In the genomic region with DNA sequence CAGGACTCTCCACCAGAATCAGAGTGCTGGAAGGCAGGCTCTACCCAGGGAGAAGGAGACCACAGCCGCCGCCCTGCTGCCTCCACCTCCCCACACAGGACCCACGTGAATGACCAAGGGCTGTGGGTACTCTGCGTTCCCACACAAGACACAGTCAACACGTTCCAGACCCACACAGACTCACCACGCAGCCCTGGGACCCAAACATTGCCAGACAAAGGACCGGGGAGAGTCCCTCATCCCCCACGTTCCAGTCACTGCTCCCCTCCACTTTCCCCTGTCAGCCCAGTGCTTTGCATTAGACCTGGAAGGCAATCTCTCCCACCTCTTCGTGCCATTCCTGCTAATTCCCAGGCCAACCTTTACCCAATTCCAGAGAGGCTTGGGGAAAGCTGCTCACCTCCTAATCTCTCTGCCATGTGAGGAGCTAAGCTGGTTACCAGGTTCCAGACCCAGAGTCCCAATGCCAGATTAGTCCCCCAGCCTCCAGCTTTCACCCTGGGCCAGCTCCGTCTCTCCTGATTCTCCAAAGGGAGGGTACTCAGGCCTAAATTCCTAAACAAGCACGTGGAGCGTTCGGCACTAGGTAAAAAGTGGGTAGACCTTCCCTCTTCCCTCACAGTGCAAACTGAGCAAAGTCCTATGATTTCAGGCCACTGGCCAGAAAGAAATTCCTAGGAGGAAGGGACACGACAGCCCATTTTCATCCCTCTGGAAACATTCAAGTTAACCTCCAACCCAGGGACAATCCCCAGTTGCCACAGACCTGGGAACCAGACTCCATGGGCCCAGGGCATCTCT, we compare ENCODE assay signal across 26 cellular contexts. TPM values are rescaled to one million over a fixed set of nuclear protein-coding genes. Genes with fewer than 3 reads are reported as not detected.
DNase-seq lines count a peak whose midpoint lies in the region; ATAC-seq, FAIRE-seq and TF ChIP-seq lines count a peak whose summit lies in the region.
"Had no signal": no experiment of that assay in that cellular context is flagged by ENCODE, and none has a peak within 500 bp of the region (broad histone marks: within the 10 kb centered on the region; RNA-seq: fewer than 3 reads in every experiment).

No MANE protein-coding gene starts in this region.

- no peak overlapping the region for H2BK12ac ChIP-seq in H1 (ENCODE audit: low read depth, low read length)

- no peak for FAIRE-seq in H1 (lab: Jason Lieb, UNC)
- FAIRE-seq: A549, D721Med, RCC 7860 had no signal

- H2AK5ac ChIP-seq in H1 (ENCODE audit: low read depth, low read length) = no peak overlapping the region

- H3K27ac ChIP-seq in H1 (ENCODE audit: low read depth, low read length) (no peak overlapping the region), right lobe of liver (no peak overlapping the region)
- H3K27ac ChIP-seq: A549; BLaER1 treated with 17β-estradiol and CSF1 and Interleukin-3, amounts not matched to agents 10 nM and 100 nM; GM23248; HL-60 had no signal

- H3K36me3 Mint-ChIP-seq in stimulated activated effector memory CD8-positive, alpha-beta T cell treated with anti-CD3 and anti-CD28 coated beads, Interleukin-12 subunit alpha, Interleukin-12 subunit beta, amount 100 ng/mL, for 72 hours = no peaks in the 10 kb centered on the region

- H2BK20ac ChIP-seq in H1 (ENCODE audit: low read length) = no peak overlapping the region

- no peak overlapping the region for H2BK120ac ChIP-seq in H1 (replicated peaks; ENCODE audit: low read depth, low read length)

- TF ChIP-seq RAD21 in H1 (IDR thresholded peaks at IDR 0.05 in 1 of 2, conservative IDR thresholded peaks at IDR 0.05 in 1 of 2; ENCODE audit: low read depth in 2 of 2, low read length in 2 of 2) = no peak

- H3K23ac ChIP-seq in H1 (ENCODE audit: insufficient read length) = no peak overlapping the region

- WGBS in H1 (ENCODE audit: extremely low coverage in 1 of 2, insufficient coverage in 1 of 2, insufficient read length in 1 of 2, insufficient replicate concordance in 2 of 2, low coverage in 1 of 2, low lambda C conversion rate in 2 of 2, missing lambda C conversion rate in 1 of 2), 2 experiments = 81% methylated on average over 14 of the region's 14 CpGs; no CpG with 5 or more reads in 1 of the 2 experiments
- 66% methylated on average over 2 of the region's 14 CpGs for WGBS in right lobe of liver (ENCODE audit: insufficient coverage, low coverage, low lambda C conversion rate, missing lambda C conversion rate)

- no peak overlapping the region for H3K56ac ChIP-seq in H1 (replicated peaks; ENCODE audit: insufficient read length, low read depth, low read length)

- H4K8ac ChIP-seq in H1 (ENCODE audit: extremely low read depth, insufficient read depth, low read length) = no peak overlapping the region

- H3K4me1 ChIP-seq in Loucy (ENCODE audit: insufficient read depth, low read length, poor library complexity, severe bottlenecking) (peaks cover 85% of the 10 kb centered on the region), H1 (replicated peaks in 1 of 4; ENCODE audit: control insufficient read depth in 3 of 4, insufficient read depth in 4 of 4, low read length in 3 of 4) (peaks cover 0 to 2% (median 0%) of the 10 kb centered on the region in 4 experiments; a peak in 2 of 7 replicates), right lobe of liver (peaks cover 0 to 14% (median 3%) of the 10 kb centered on the region in 4 donors)
- H3K4me1 ChIP-seq: A549; BLaER1 treated with 17β-estradiol and CSF1 and Interleukin-3, amounts not matched to agents 10 nM and 100 nM; HAP-1 had no signal

- TF ChIP-seq POLR2A in H1 (IDR thresholded peaks at IDR 0.05; ENCODE audit: control extremely low read depth in 1 of 2, low read depth in 2 of 2, low read length in 2 of 2) (no peak), right lobe of liver (IDR thresholded peaks at IDR 0.05) (no peak)

- no peaks in the 10 kb centered on the region for H3K9me2 ChIP-seq in Loucy (replicated peaks; ENCODE audit: low read depth, low read length)
- H3K9me2 ChIP-seq: SK-N-SH had no signal

- no peak overlapping the region for H3K4ac ChIP-seq in H1 (replicated peaks; ENCODE audit: insufficient read length, low read depth, low read length)

- intact Hi-C loops in right lobe of liver (cut with DNase I) = no loop called here

- H4K20me1 ChIP-seq in Loucy (ENCODE audit: insufficient read depth, low read length, poor library complexity, severe bottlenecking) (no peaks in the 10 kb centered on the region), H1 (replicated peaks in 1 of 2; ENCODE audit: control insufficient read depth in 1 of 2, insufficient read depth in 2 of 2, low read length in 2 of 2) (no peaks in the 10 kb centered on the region)
- H4K20me1 ChIP-seq: BLaER1 treated with 17β-estradiol and CSF1 and Interleukin-3, amounts not matched to agents 10 nM and 100 nM had no signal

- ATAC-seq in right lobe of liver (peak; percentile 71 to 88 (median 80)), GM21619 (IDR thresholded peaks at IDR 0.05; ENCODE audit: unreplicated experiment) (no peak)
- ATAC-seq in stimulated activated effector memory CD8-positive, alpha-beta T cell treated with anti-CD3 and anti-CD28 coated beads, Interleukin-12 subunit alpha, Interleukin-12 subunit beta, amount 100 ng/mL, for 72 hours = no peak
- ATAC-seq: A549 had no signal

- H4K91ac ChIP-seq in H1 (replicated peaks; ENCODE audit: insufficient read length, low read length) = no peak overlapping the region

- POLR2A ChIA-PET in H1 (lab: Charles Lee; ENCODE audit: partially characterized antibody) = no interaction called here

- no peak overlapping the region for H3K18ac ChIP-seq in H1 (ENCODE audit: extremely low read depth, low read length)

- DNase-seq in H1 (ENCODE audit: low read depth in 1 of 2, low spot score in 2 of 2) (peak in 1 of 2 experiments; percentile 29), right lobe of liver (no peak), islet precursor cell (no peak), DMS79 treated with DMSO at 0.1 percent for 48 hours (lab: John Stamatoyannopoulos, UW) (no peak)
- DNase-seq in stimulated activated effector memory CD8-positive, alpha-beta T cell treated with anti-CD3 and anti-CD28 coated beads, Interleukin-12 subunit alpha, Interleukin-12 subunit beta, amount 100 ng/mL, for 72 hours (ENCODE audit: low spot score in 2 of 2) = no peak
- DNase-seq: AML-193; CD4-positive, alpha-beta T cell; GM23248; NCI-H1092; NCI-H1417 treated with DMSO at 0.1 percent for 48 hours; NCI-H1694 treated with DMSO at 0.1 percent for 48 hours; NCI-H2081; NCI-H2227 treated with DMSO at 0.1 percent for 48 hours; NCI-H69; SK-N-SH had no signal

- H3K4me2 ChIP-seq in Loucy (ENCODE audit: low read depth, low read length, poor library complexity, severe bottlenecking) (peak overlapping the region; percentile 71), H1 (ENCODE audit: insufficient read depth in 1 of 2, low read depth in 2 of 2, low read length in 2 of 2) (no peak overlapping the region)
- H3K4me2 ChIP-seq: A549; BLaER1 treated with 17β-estradiol and CSF1 and Interleukin-3, amounts not matched to agents 10 nM and 100 nM; SK-N-SH had no signal

- TF ChIP-seq EP300 in H1 (IDR thresholded peaks at IDR 0.05; ENCODE audit: borderline replicate concordance in 1 of 2, low read depth in 2 of 2, low read length in 2 of 2) = no peak

- H4K5ac ChIP-seq in H1 (ENCODE audit: insufficient read length, low read depth, low read length) = no peak overlapping the region

- H3K4me3 ChIP-seq in Loucy (ENCODE audit: low read length, poor library complexity, severe bottlenecking) (peak overlapping the region; percentile 62), H1 (ENCODE audit: extremely low read depth in 1 of 4, insufficient read depth in 2 of 4, low read depth in 3 of 4, low read length in 4 of 4) (no peak overlapping the region), right lobe of liver (no peak overlapping the region)
- H3K4me3 ChIP-seq: A549; BLaER1 treated with 17β-estradiol and CSF1 and Interleukin-3, amounts not matched to agents 10 nM and 100 nM; GM23248; HAP-1 had no signal

- CTCF ChIA-PET in H1 (lab: Charles Lee; ENCODE audit: partially characterized antibody) = interaction anchor here (1.9 kb wide), 1 partner anchor 12 kb away, joined by 4 read pairs; no protein-coding TSS in a partner anchor

- TF ChIP-seq CTCF in Loucy (conservative IDR thresholded peaks at IDR 0.05; ENCODE audit: low read length) (no peak), H1 (IDR thresholded peaks at IDR 0.05; ENCODE audit: control extremely low read depth in 1 of 3, insufficient read depth in 1 of 3, low read depth in 1 of 3, low read length in 3 of 3) (no peak), right lobe of liver (IDR thresholded peaks at IDR 0.05) (no peak)

- H3K23me2 ChIP-seq in H1 (ENCODE audit: low read depth, low read length) = no peaks in the 10 kb centered on the region

- no peaks in the 10 kb centered on the region for H3K36me3 ChIP-seq in Loucy (ENCODE audit: insufficient read depth, low read length)
- H3K36me3 ChIP-seq in H1 (ENCODE audit: control insufficient read depth in 2 of 4, insufficient read depth in 4 of 4, low read length in 3 of 4) = no peaks in the 10 kb centered on the region
- no peaks in the 10 kb centered on the region for H3K36me3 ChIP-seq in right lobe of liver
- H3K36me3 ChIP-seq: BLaER1 treated with 17β-estradiol and CSF1 and Interleukin-3, amounts not matched to agents 10 nM and 100 nM; HAP-1 had no signal

- no peaks in the 10 kb centered on the region for H3K79me1 ChIP-seq in H1 (ENCODE audit: low read depth, low read length)

- H3K9me3 ChIP-seq in Loucy (ENCODE audit: insufficient read depth, low read depth, low read length) (no peaks in the 10 kb centered on the region), H1 (ENCODE audit: insufficient read depth in 2 of 2, low read depth in 1 of 2, low read length in 1 of 2) (no peaks in the 10 kb centered on the region), right lobe of liver (no peaks in the 10 kb centered on the region)
- H3K9me3 ChIP-seq: A549; BLaER1 treated with 17β-estradiol and CSF1 and Interleukin-3, amounts not matched to agents 10 nM and 100 nM; HAP-1; SK-N-SH had no signal

- H3K27me3 ChIP-seq in Loucy (ENCODE audit: insufficient read depth, low read length, poor library complexity, severe bottlenecking) (no peaks in the 10 kb centered on the region), H1 (replicated peaks in 1 of 4; ENCODE audit: control insufficient read depth in 3 of 4, extremely low read depth in 1 of 4, insufficient read depth in 3 of 4, low read length in 3 of 4) (0 out of 7 replicates have a peak, but pooled peaks cover 0 to 5% (median 0%) of the 10 kb centered on the region in 4 experiments), right lobe of liver (no peaks in the 10 kb centered on the region)
- H3K27me3 ChIP-seq: BLaER1 treated with 17β-estradiol and CSF1 and Interleukin-3, amounts not matched to agents 10 nM and 100 nM had no signal

- H3K4me1 Mint-ChIP-seq in stimulated activated effector memory CD8-positive, alpha-beta T cell treated with anti-CD3 and anti-CD28 coated beads, Interleukin-12 subunit alpha, Interleukin-12 subunit beta, amount 100 ng/mL, for 72 hours = no peaks in the 10 kb centered on the region

- no peak overlapping the region for H2AFZ ChIP-seq in Loucy (ENCODE audit: low read length)
- peak overlapping the region; percentile 38; the same call in 1 of the 2 replicates for H2AFZ ChIP-seq in H1 (ENCODE audit: low read length)
- H2AFZ ChIP-seq: GM23248 had no signal

- no peak overlapping the region for H3K4me3 Mint-ChIP-seq in stimulated activated effector memory CD8-positive, alpha-beta T cell treated with anti-CD3 and anti-CD28 coated beads, Interleukin-12 subunit alpha, Interleukin-12 subunit beta, amount 100 ng/mL, for 72 hours
- H3K4me3 Mint-ChIP-seq: CD4-positive, alpha-beta T cell had no signal

- peaks cover 12% of the 10 kb centered on the region; the same call in 1 of the 2 replicates for H3F3A ChIP-seq in Loucy (ENCODE audit: low read depth)

- no peak overlapping the region for H2BK5ac ChIP-seq in H1 (ENCODE audit: low read depth, low read length)

- H3K79me2 ChIP-seq in Loucy (ENCODE audit: insufficient read depth, low read length) (peaks cover 3% of the 10 kb centered on the region; the same call in 1 of the 2 replicates), H1 (ENCODE audit: control insufficient read depth in 1 of 2, insufficient read depth in 2 of 2, low read length in 2 of 2) (no peaks in the 10 kb centered on the region)

- H3K14ac ChIP-seq in H1 (ENCODE audit: insufficient read length) = no peak overlapping the region

- H3K9ac ChIP-seq in Loucy (ENCODE audit: low read depth, low read length, poor library complexity, severe bottlenecking) = peak overlapping the region; percentile 73
- H3K9ac ChIP-seq in H1 (replicated peaks in 1 of 4; ENCODE audit: extremely low read depth in 1 of 4, low read depth in 3 of 4, low read length in 3 of 4) = no peak overlapping the region
- H3K9ac ChIP-seq: BLaER1 treated with 17β-estradiol and CSF1 and Interleukin-3, amounts not matched to agents 10 nM and 100 nM; GM23248; SK-N-SH had no signal

- no peaks in the 10 kb centered on the region for H3K9me3 Mint-ChIP-seq in stimulated activated effector memory CD8-positive, alpha-beta T cell treated with anti-CD3 and anti-CD28 coated beads, Interleukin-12 subunit alpha, Interleukin-12 subunit beta, amount 100 ng/mL, for 72 hours
- H3K9me3 Mint-ChIP-seq: CD4-positive, alpha-beta T cell had no signal

- peak overlapping the region; percentile 23 for H3K27ac Mint-ChIP-seq in stimulated activated effector memory CD8-positive, alpha-beta T cell treated with anti-CD3 and anti-CD28 coated beads, Interleukin-12 subunit alpha, Interleukin-12 subunit beta, amount 100 ng/mL, for 72 hours
- H3K27ac Mint-ChIP-seq: CD4-positive, alpha-beta T cell had no signal

- H2BK15ac ChIP-seq in H1 (ENCODE audit: low read length) = no peak overlapping the region

RNA-seq across cellular contexts. Expression of gene SLC6A13, which starts 4.9 kb away (rescaled TPM):
- not detected in 2 replicates for total RNA-seq in H1 (2021; fragmentation: NEBNext Ultra II Directional; extraction: Animal tissue kit (Norgen Biotek cat#: 25700))
- polyA plus RNA-seq in H1 (2011; rRNA removed) = 0.03 and 0.19 TPM in 2 replicates
- polyA plus RNA-seq in H1 (2011; cell fraction: cytosol; rRNA removed) = 0.05 TPM
- 0.61 TPM for polyA plus RNA-seq in H1 (2011; cell fraction: nucleus; rRNA removed)
- 0.39 TPM in 1 of 4 replicates, not detected in the others for polyA plus RNA-seq in H1 (2012, experiment 1 of 2)
- polyA plus RNA-seq in H1 (2012, experiment 2 of 2) = not detected
- 0.06 TPM for polyA plus RNA-seq in H1 (2013, experiment 1 of 2)
- 0.11 TPM for polyA plus RNA-seq in H1 (2013, experiment 2 of 2)
- polyA minus RNA-seq in H1 (2011; rRNA and poly(A)+ RNA removed) = 0.16 and 0.24 TPM in 2 replicates
- not detected for polyA minus RNA-seq in H1 (2011; cell fraction: cytosol; rRNA and poly(A)+ RNA removed)
- 1.6 TPM for polyA minus RNA-seq in H1 (2011; cell fraction: nucleus; rRNA and poly(A)+ RNA removed)
- 10 to 100 TPM in 3 of 6 experiments, 1 to 10 TPM in 3; 2.0 to 70.6 (median 14.4) TPM for total RNA-seq in right lobe of liver
- total RNA-seq: Daoy, G401, GM23248 had no signal
- polyA plus RNA-seq: GM23248 had no signal

RNA-seq across cellular contexts. Expression of gene SLC6A12, which starts 43.8 kb away (rescaled TPM):
- total RNA-seq in H1 (2021; fragmentation: NEBNext Ultra II Directional; extraction: Animal tissue kit (Norgen Biotek cat#: 25700)) = 0.65 and 1.1 TPM in 2 replicates
- polyA plus RNA-seq in H1 (2011; rRNA removed) = 0.63 and 0.70 TPM in 2 replicates
- polyA plus RNA-seq in H1 (2011; cell fraction: cytosol; rRNA removed) = 0.44 TPM
- polyA plus RNA-seq in H1 (2011; cell fraction: nucleus; rRNA removed) = 1.6 TPM
- polyA plus RNA-seq in H1 (2012, experiment 1 of 2) = 0.33 to 1.2 TPM (median 0.91 TPM) in 4 replicates
- 0.56 TPM for polyA plus RNA-seq in H1 (2012, experiment 2 of 2)
- polyA plus RNA-seq in H1 (2013, experiment 1 of 2) = 0.36 TPM
- polyA plus RNA-seq in H1 (2013, experiment 2 of 2) = 0.46 TPM
- 1.8 and 3.6 TPM in 2 replicates for polyA minus RNA-seq in H1 (2011; rRNA and poly(A)+ RNA removed)
- polyA minus RNA-seq in H1 (2011; cell fraction: cytosol; rRNA and poly(A)+ RNA removed) = not detected
- 1.8 TPM for polyA minus RNA-seq in H1 (2011; cell fraction: nucleus; rRNA and poly(A)+ RNA removed)
- total RNA-seq in right lobe of liver = 100 to 1,000 TPM in 1 of 6 experiments, 10 to 100 TPM in 4, 1 to 10 TPM in 1; 8.2 to 114 (median 26.5) TPM
- total RNA-seq: CD4-positive, alpha-beta T cell; G401; GM23248; NCI-H460 had no signal
- polyA plus RNA-seq: GM23248 had no signal

Comparison
In these comparisons a context has a peak if more than half of its experiments do, and no peak if none do; other contexts are left out.
1. ATAC-seq: peak in right lobe of liver (4 of 4); none in stimulated activated effector memory CD8-positive, alpha-beta T cell treated with anti-CD3 and anti-CD28 coated beads, Interleukin-12 subunit alpha, Interleukin-12 subunit beta, amount 100 ng/mL, for 72 hours (single experiment) and GM21619 (single experiment).